ENCODE assay signal across 10 cellular contexts in genomic region chr9:121055642-121056143, GRCh38. TPM values are rescaled to one million over a fixed set of nuclear protein-coding genes. Genes with fewer than 3 reads are reported as not detected.
DNase-seq lines count a peak whose midpoint lies in the region; ATAC-seq and TF ChIP-seq lines count a peak whose summit lies in the region.
"Had no signal": no experiment of that assay in that cellular context is flagged by ENCODE, and none has a peak within 500 bp of the region (broad histone marks: within the 10 kb centered on the region; RNA-seq: fewer than 3 reads in every experiment).

No MANE protein-coding gene starts in this region.

- H3F3A ChIP-seq in SU-DHL-6 (ENCODE audit: insufficient read depth) = peaks cover 5% of the 10 kb centered on the region; the same call in 1 of the 2 replicates

- H3K36me3 ChIP-seq in SU-DHL-6 (ENCODE audit: low read length) (peaks cover 3% of the 10 kb centered on the region; the same call in 1 of the 2 replicates), testis (ENCODE audit: low read depth, missing control alignments) (no peaks in the 10 kb centered on the region)
- H3K36me3 ChIP-seq: thyroid gland had no signal

- peak; percentile 52 for ATAC-seq in GM21381 (IDR thresholded peaks at IDR 0.05; ENCODE audit: unreplicated experiment)

- POLR2A ChIA-PET in AG04450 (lab: Yijun Ruan, JAX) = no interaction called here

- TF ChIP-seq CTCF in AG04450 (IDR thresholded peaks at IDR 0.05; ENCODE audit: low read depth, low read length) (peak; percentile 42), SU-DHL-6 (IDR thresholded peaks at IDR 0.05; ENCODE audit: insufficient read depth, low read length, poor library complexity, severe bottlenecking) (peak; percentile 46), testis (IDR thresholded peaks at IDR 0.05) (peak in 1 of 3 experiments; percentile 10)

- CTCF ChIA-PET in AG04450 (lab: Charles Lee) = interaction anchor here (0.6 to 1.7 kb wide), 6 partner anchors 9 to 659 kb away, joined by 3 to 9 read pairs (median 3); no protein-coding TSS in a partner anchor

- H3K9me3 ChIP-seq in AG04450 (ENCODE audit: control insufficient read depth, insufficient read depth, low read length) (no peaks in the 10 kb centered on the region), SU-DHL-6 (ENCODE audit: insufficient read depth, low read length) (no peaks in the 10 kb centered on the region), testis (no peaks in the 10 kb centered on the region)
- H3K9me3 ChIP-seq: thyroid gland had no signal

- H4K20me1 ChIP-seq in SU-DHL-6 (ENCODE audit: low read depth, low read length) = no peaks in the 10 kb centered on the region

- DNase-seq in AG04450 (ENCODE audit: low read depth, low spot score) (no peak), iPS-NIHi7 (ENCODE audit: extremely low spot score) (peak; percentile 77), medulla oblongata (ENCODE audit: extremely low spot score) (no peak), NCI-H2107 treated with DMSO at 0.1 percent for 48 hours (lab: John Stamatoyannopoulos, UW; ENCODE audit: unreplicated experiment) (no peak), pons (ENCODE audit: low spot score) (no peak), testis (no peak)
- DNase-seq: NCI-H510A treated with DMSO at 0.1 percent for 48 hours, thyroid gland had no signal

- no peak overlapping the region for H2AFZ ChIP-seq in SU-DHL-6 (ENCODE audit: low read depth, low read length, severe bottlenecking)

- no peaks in the 10 kb centered on the region for H3K9me2 ChIP-seq in SU-DHL-6 (replicated peaks; ENCODE audit: insufficient read depth, low read length)

- H3K79me2 ChIP-seq in SU-DHL-6 (ENCODE audit: insufficient read depth, low read length) = no peaks in the 10 kb centered on the region

- intact Hi-C loops in testis (cut with DNase I; ENCODE audit: low total_unique reads) = no loop called here

- H3K27ac ChIP-seq in AG04450 (ENCODE audit: low read depth, low read length) (no peak overlapping the region), SU-DHL-6 (ENCODE audit: low read depth, low read length) (no peak overlapping the region), testis (no peak overlapping the region)
- H3K27ac ChIP-seq: thyroid gland had no signal

- no peak overlapping the region for H3K4me2 ChIP-seq in SU-DHL-6 (ENCODE audit: low read depth, low read length, poor library complexity, severe bottlenecking)

- TF ChIP-seq POLR2A in testis (IDR thresholded peaks at IDR 0.05) = no peak

- no peak overlapping the region for H3K9ac ChIP-seq in SU-DHL-6 (ENCODE audit: low read length)

- H3K4me3 ChIP-seq in AG04450 (ENCODE audit: low read depth, low read length) (no peak overlapping the region), SU-DHL-6 (ENCODE audit: insufficient read depth, low read length, poor library complexity, severe bottlenecking) (no peak overlapping the region), testis (no peak overlapping the region)
- H3K4me3 ChIP-seq: thyroid gland had no signal

- no peaks in the 10 kb centered on the region for H3K4me1 ChIP-seq in testis
- H3K4me1 ChIP-seq: thyroid gland had no signal

- 85 to 90% methylated on average over 2 of the region's 2 CpGs for WGBS in testis, 2 donors

- H3K27me3 ChIP-seq in AG04450 (ENCODE audit: control insufficient read depth, insufficient read depth, low read length) = no peaks in the 10 kb centered on the region
- H3K27me3 ChIP-seq in SU-DHL-6 (ENCODE audit: low read length) = no peaks in the 10 kb centered on the region
- H3K27me3 ChIP-seq in testis = no peaks in the 10 kb centered on the region
- H3K27me3 ChIP-seq: thyroid gland had no signal

RNA-seq across cellular contexts. Expression of gene C5, which starts 5.6 kb away (rescaled TPM):
- 2.0 and 2.2 TPM in 2 replicates for polyA plus RNA-seq in AG04450 (2011; rRNA removed)
- polyA minus RNA-seq in AG04450 (2011; rRNA and poly(A)+ RNA removed) = 1.5 and 2.8 TPM in 2 replicates
- 1 to 10 TPM; 5.1 to 8.0 TPM for total RNA-seq in testis
- polyA plus RNA-seq in testis (ENCODE audit: insufficient read depth, low read depth, low replicate concordance) = 3.2 TPM

RNA-seq across cellular contexts. Expression of gene CNTRL, which starts 19.1 kb away (rescaled TPM):
- polyA plus RNA-seq in AG04450 (2011; rRNA removed) = 5.9 and 8.3 TPM in 2 replicates
- 5.4 and 9.1 TPM in 2 replicates for polyA minus RNA-seq in AG04450 (2011; rRNA and poly(A)+ RNA removed)
- 10 to 100 TPM; 57.7 to 94.7 TPM for total RNA-seq in testis
- polyA plus RNA-seq in testis (ENCODE audit: insufficient read depth, low read depth, low replicate concordance) = 42.4 TPM
